In the genomic region with DNA sequence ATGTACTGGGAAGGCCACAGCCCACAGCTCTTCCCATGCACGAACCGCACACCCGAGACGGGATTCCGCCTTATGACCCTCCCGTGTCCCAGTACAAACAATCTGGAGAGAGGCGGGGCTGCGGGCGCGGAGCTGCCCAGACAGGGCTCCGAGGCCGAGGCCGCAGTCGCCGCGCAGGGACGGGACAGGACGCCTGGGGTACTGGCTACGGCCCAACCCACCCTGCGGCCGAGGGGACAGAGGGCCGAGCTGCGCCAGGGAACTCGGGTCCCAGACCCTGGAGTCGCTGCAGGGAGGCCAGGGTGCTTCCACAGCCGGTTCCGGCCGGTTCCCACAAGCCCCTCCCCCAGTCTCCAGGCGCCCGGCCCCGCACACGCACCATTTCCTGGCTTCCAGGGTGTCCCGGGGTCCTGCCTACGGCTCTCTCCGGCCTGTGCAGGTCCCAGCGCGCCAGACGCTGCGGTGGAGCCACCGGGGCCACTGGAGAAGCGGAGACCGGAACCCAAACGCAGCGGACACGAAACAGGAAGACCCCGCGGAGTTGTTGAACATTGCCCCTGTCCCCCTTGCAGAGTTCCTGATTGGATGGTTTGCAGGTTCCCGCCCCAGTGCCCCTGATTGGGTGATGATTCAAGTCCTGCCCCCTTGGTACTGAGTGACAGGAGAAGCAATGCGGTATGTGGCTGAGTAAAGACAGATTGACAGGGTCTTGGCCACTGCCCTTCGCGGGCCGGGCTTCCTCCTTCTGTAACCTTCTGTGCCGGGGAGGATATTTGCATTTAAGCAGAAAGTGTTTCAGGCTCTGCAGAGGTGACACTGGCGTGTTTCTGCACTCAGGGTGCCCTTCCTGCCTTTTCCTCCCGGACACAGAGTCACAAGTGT, we compare ENCODE assay signal across 8 cellular contexts. TPM values are rescaled to one million over a fixed set of nuclear protein-coding genes. Genes with fewer than 3 reads are reported as not detected.
A peak's percentile ranks its signal among the peaks of the same experiment; 100 is the strongest.
DNase-seq lines count a peak whose midpoint lies in the region; ATAC-seq and TF ChIP-seq lines count a peak whose summit lies in the region.

A gene (minus strand): TSS at position 532 of the 882 bp plus-strand sequence. CDS start 150 bp downstream, at position 382.

- intact Hi-C loops in CD14-positive monocyte (cut with micrococcal nuclease) (loop anchor here in 1 of 2 donors (2.0 to 10.0 kb wide), 3 partner anchors 64 to 118 kb away; a partner anchor contains a TSS), lower leg skin (cut with DNase I; ENCODE audit: low total_unique reads) (no loop called here)

- H3K9me3 Mint-ChIP-seq in CD14-positive monocyte, result peaks cover 15 to 34% (median 18%) of the 10 kb centered on the region in 7 donors

- ATAC-seq in GM19397 (IDR thresholded peaks at IDR 0.05; ENCODE audit: unreplicated experiment) (peak; percentile 96), HG03571 (IDR thresholded peaks at IDR 0.05; ENCODE audit: unreplicated experiment) (peak; percentile 93)

- TF ChIP-seq CTCF in CD14-positive monocyte (IDR thresholded peaks at IDR 0.05), result no peak
- TF ChIP-seq CTCF in lower leg skin (IDR thresholded peaks at IDR 0.05), result no peak

- H3K27me3 Mint-ChIP-seq in CD14-positive monocyte (ENCODE audit: low read depth in 3 of 3), result peaks cover 0 to 8% (median 7%) of the 10 kb centered on the region in 3 donors

- H3K27ac ChIP-seq in duodenal mucosa (ENCODE audit: low read depth, low read length), result peak within 1 kb of the TSS; percentile 93

- H3K4me1 ChIP-seq in duodenal mucosa (ENCODE audit: control insufficient read depth in 1 of 2, insufficient read depth in 2 of 2, low read length in 2 of 2), result peaks cover 6 to 22% of the 10 kb centered on the region in 2 donors

- DNase-seq in CD14-positive monocyte (ENCODE audit: low spot score), result peak; percentile 93
- DNase-seq in NCI-H82 (lab: John Stamatoyannopoulos, UW), result peak; percentile 100
- peak; percentile 89 to 92 for DNase-seq in activated CD4-positive, alpha-beta T cell treated with anti-CD3 and anti-CD28 coated beads, Interleukin-2, amount 50 U/mL, for 48 hours
- DNase-seq in lower leg skin (ENCODE audit: low spot score in 2 of 2), result peak; percentile 98 to 99
- peak; percentile 77 to 88 for DNase-seq in stimulated activated CD4-positive, alpha-beta T cell treated with anti-CD3 and anti-CD28 coated beads, Interleukin-4, amount 100 ng/mL, for 48 hours (ENCODE audit: low read depth in 2 of 2)

- H3K36me3 ChIP-seq in duodenal mucosa (ENCODE audit: control insufficient read depth in 1 of 2, insufficient read depth in 2 of 2, low read length in 2 of 2), result peaks cover 0 to 8% of the 10 kb centered on the region in 2 donors

- peaks cover 30% of the 10 kb centered on the region for H3K4me1 Mint-ChIP-seq in CD14-positive monocyte

- no peaks in the 10 kb centered on the region for H3K9me3 ChIP-seq in duodenal mucosa (ENCODE audit: control insufficient read depth in 1 of 2, low read length in 2 of 2)

- no peaks in the 10 kb centered on the region for H3K27me3 ChIP-seq in duodenal mucosa (ENCODE audit: control insufficient read depth in 1 of 2, insufficient read depth in 2 of 2, low read length in 2 of 2)

- H3K4me3 ChIP-seq in duodenal mucosa (ENCODE audit: low read depth in 1 of 2, low read length in 2 of 2), result peak within 1 kb of the TSS; percentile 91
- peak within 1 kb of the TSS; percentile 63 for H3K4me3 ChIP-seq in lower leg skin (ENCODE audit: low read depth, poor library complexity, severe bottlenecking)

- TF ChIP-seq POLR2A in lower leg skin (IDR thresholded peaks at IDR 0.05), result no peak

- peaks cover 18 to 34% of the 10 kb centered on the region in 2 donors for H3K36me3 Mint-ChIP-seq in CD14-positive monocyte

- peak within 1 kb of the TSS; percentile 91 to 97 (median 96) for H3K27ac Mint-ChIP-seq in CD14-positive monocyte

- H3K4me3 Mint-ChIP-seq in CD14-positive monocyte, result peak within 1 kb of the TSS; percentile 97 to 99

- WGBS in lower leg skin, 2 donors, result 0% methylated on average over 30 to 47 of the region's 55 CpGs

- peak within 1 kb of the TSS; percentile 85 to 95 for H3K9ac ChIP-seq in duodenal mucosa (ENCODE audit: low read depth in 1 of 2, low read length in 2 of 2)

RNA-seq across cellular contexts. Expression of the gene that starts here (rescaled TPM):
- polyA plus RNA-seq in CD14-positive monocyte, result 1 to 10 TPM; 8.4 TPM
- total RNA-seq in lower leg skin, result 10 to 100 TPM in 1 of 4 donors, 1 to 10 TPM in 3; 6.9 to 10.1 (median 8.8) TPM

Comparison
In these comparisons a context has a peak if more than half of its experiments do, and no peak if none do; other contexts are left out.
1. Peak in every context shown above with its lines: DNase-seq, ATAC-seq, H3K4me3 ChIP-seq and H3K27ac ChIP-seq.